ENCODE assay signal across 3 cellular contexts in the genomic region with DNA sequence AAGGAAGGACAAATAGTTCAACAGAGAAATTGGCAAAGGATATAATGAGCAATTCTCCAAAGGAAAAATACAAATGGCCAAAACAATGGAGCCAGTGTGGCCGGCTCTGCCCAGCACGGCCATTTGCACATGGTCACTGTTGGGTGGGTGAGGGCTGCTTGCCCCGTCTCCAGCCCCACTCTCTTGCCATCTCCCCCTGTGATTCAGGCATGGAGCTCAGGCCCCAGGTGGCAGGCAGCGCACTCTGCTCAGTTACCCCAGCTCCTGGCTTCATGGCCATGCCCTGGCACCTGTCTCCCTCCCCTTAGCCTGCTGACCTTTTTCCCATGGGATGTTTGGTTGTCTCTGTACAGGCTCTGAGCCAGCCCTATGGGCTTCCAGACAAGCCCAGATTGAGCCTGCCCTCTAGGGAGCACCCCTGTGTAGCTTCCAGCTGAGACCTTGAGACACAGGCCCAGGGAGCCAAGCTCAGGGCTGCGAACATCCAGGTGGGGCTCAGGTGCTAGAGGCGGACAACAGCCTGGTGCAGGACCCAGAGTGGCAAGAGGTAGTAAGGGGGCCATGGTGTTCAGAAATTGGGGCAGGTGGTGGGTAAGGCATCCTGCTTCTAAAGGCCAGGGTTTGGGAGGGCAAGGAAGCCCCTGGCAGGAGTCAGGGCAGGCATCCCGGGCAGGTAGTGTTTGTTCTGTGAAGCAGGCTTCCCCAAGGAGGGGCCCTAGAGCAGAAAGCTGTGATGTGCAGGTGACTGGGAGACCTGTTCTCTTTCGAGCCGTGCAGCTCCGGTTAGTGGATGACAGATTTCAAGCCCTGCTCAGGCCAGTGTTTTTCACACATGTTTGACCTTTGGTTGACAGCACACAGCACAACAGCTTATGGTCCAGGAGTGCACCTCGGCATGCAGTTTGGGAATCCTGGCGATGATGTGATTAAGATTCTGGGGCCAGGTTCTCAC.
TF ChIP-seq lines count a peak whose summit lies in the region.

No MANE protein-coding gene starts in this region.

TF ChIP-seq in A549, 52 proteins besides CTCF, POLR2A, EP300 and RAD21:
- TF ChIP-seq, protein P1, sequence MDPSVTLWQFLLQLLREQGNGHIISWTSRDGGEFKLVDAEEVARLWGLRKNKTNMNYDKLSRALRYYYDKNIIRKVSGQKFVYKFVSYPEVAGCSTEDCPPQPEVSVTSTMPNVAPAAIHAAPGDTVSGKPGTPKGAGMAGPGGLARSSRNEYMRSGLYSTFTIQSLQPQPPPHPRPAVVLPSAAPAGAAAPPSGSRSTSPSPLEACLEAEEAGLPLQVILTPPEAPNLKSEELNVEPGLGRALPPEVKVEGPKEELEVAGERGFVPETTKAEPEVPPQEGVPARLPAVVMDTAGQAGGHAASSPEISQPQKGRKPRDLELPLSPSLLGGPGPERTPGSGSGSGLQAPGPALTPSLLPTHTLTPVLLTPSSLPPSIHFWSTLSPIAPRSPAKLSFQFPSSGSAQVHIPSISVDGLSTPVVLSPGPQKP (IDR thresholded peaks at IDR 0.05; ENCODE audit: low read depth, low read length) = no peak
- TF ChIP-seq REST (IDR thresholded peaks at IDR 0.05) = no peak
- TF ChIP-seq, protein P2, sequence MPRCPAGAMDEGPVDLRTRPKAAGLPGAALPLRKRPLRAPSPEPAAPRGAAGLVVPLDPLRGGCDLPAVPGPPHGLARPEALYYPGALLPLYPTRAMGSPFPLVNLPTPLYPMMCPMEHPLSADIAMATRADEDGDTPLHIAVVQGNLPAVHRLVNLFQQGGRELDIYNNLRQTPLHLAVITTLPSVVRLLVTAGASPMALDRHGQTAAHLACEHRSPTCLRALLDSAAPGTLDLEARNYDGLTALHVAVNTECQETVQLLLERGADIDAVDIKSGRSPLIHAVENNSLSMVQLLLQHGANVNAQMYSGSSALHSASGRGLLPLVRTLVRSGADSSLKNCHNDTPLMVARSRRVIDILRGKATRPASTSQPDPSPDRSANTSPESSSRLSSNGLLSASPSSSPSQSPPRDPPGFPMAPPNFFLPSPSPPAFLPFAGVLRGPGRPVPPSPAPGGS (IDR thresholded peaks at IDR 0.05) = no peak

TF ChIP-seq in H1, 55 proteins besides CTCF, POLR2A, EP300 and RAD21:
- TF ChIP-seq KDM4A (IDR thresholded peaks at IDR 0.05; ENCODE audit: low read depth, low read length, severe bottlenecking) (no peak), KDM1A (IDR thresholded peaks at IDR 0.05; ENCODE audit: borderline replicate concordance, low read length) (no peak), MAX (IDR thresholded peaks at IDR 0.05) (no peak), GABPA (IDR thresholded peaks at IDR 0.05; ENCODE audit: borderline replicate concordance, insufficient read depth, low read length) (no peak)
- TF ChIP-seq, protein P3, sequence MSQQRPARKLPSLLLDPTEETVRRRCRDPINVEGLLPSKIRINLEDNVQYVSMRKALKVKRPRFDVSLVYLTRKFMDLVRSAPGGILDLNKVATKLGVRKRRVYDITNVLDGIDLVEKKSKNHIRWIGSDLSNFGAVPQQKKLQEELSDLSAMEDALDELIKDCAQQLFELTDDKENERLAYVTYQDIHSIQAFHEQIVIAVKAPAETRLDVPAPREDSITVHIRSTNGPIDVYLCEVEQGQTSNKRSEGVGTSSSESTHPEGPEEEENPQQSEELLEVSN (IDR thresholded peaks at IDR 0.05) = no peak
TF ChIP-seq in H1: peak in this region for 0.

TF ChIP-seq in HEK293T, 16 proteins besides CTCF, POLR2A, EP300 and RAD21:
- TF ChIP-seq SUZ12 (IDR thresholded peaks at IDR 0.05) (no peak), BHLHE40 (IDR thresholded peaks at IDR 0.05; ENCODE audit: borderline replicate concordance) (no peak), FOXK2 (IDR thresholded peaks at IDR 0.05) (no peak), NFRKB (IDR thresholded peaks at IDR 0.05) (no peak), FOXA1 (IDR thresholded peaks at IDR 0.05) (no peak), SP1 (IDR thresholded peaks at IDR 0.05) (no peak), ARNT (IDR thresholded peaks at IDR 0.05) (no peak), TARDBP (IDR thresholded peaks at IDR 0.05) (no peak), L3MBTL2 (conservative IDR thresholded peaks at IDR 0.05) (no peak)
- TF ChIP-seq, protein P4, sequence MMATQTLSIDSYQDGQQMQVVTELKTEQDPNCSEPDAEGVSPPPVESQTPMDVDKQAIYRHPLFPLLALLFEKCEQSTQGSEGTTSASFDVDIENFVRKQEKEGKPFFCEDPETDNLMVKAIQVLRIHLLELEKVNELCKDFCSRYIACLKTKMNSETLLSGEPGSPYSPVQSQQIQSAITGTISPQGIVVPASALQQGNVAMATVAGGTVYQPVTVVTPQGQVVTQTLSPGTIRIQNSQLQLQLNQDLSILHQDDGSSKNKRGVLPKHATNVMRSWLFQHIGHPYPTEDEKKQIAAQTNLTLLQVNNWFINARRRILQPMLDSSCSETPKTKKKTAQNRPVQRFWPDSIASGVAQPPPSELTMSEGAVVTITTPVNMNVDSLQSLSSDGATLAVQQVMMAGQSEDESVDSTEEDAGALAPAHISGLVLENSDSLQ (IDR thresholded peaks at IDR 0.05) = no peak
